In the genomic region with DNA sequence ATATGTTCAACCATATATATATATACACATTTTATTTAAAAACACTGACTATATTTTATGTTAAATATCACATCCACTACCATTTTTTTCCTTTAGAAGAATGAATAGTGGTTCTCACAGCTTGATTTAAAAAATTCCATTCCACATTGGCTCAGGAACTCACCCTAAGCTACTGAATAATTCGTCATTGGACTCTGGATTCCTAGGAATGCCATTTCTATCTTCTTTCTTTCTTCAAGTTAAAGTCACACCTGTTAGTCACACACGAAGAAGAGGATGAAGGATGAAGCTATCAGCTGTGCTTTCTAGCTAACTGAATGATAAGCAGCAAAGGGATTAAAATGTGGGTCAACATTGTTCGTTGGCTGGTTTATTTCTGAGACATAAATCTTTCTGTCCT, we compare ENCODE assay signal across 18 cellular contexts.
"Had no signal": no experiment of that assay in that cellular context is flagged by ENCODE, and none has a peak within 500 bp of the region (broad histone marks: within the 10 kb centered on the region; RNA-seq: fewer than 3 reads in every experiment).

No MANE protein-coding gene starts in this region.

- H3K36me3 ChIP-seq: colonic mucosa, esophagus squamous epithelium, gastrocnemius medialis, spleen, thoracic aorta, vagina had no signal

- FAIRE-seq: bronchial epithelial cell had no signal

- H3K4me1 ChIP-seq: colonic mucosa, esophagus squamous epithelium, gastrocnemius medialis, spleen, vagina had no signal

- H3K27ac ChIP-seq: colonic mucosa, esophagus squamous epithelium, gastrocnemius medialis, spleen, thoracic aorta, vagina had no signal

- DNase-seq: activated CD4-positive, alpha-beta T cell treated with anti-CD3 and anti-CD28 coated beads, Interleukin-2, amount 50 U/mL, for 4 hours; activated CD8-positive, alpha-beta memory T cell treated with anti-CD3 and anti-CD28 coated beads for 24 hours; activated CD8-positive, alpha-beta memory T cell treated with anti-CD3 and anti-CD28 coated beads, Interleukin-2, amount 50 U/mL, for 4 hours; activated naive CD4-positive, alpha-beta T cell treated with anti-CD3 and anti-CD28 coated beads for 36 hours; activated naive CD8-positive, alpha-beta T cell treated with anti-CD3 and anti-CD28 coated beads, Interleukin-2, amount 10 ng/mL, durations not matched to agents 7 days and 5 days; activated T-cell treated with anti-CD3 and anti-CD28 coated beads, Interleukin-2, amount 50 U/mL, for 24 hours; amygdala; colonic mucosa; esophagus squamous epithelium; gastrocnemius medialis; head of caudate nucleus; left cardiac atrium; spleen; stimulated activated CD4-positive, alpha-beta T cell treated with anti-CD3 and anti-CD28 coated beads, Interleukin-4, amount 100 ng/mL, for 1 hour; stimulated activated naive CD4-positive, alpha-beta T cell treated with Interleukin-2 at 50 U/mL for 16 hours had no signal

- H3K27me3 ChIP-seq: colonic mucosa, vagina had no signal

- H3K4me3 ChIP-seq: colonic mucosa, esophagus squamous epithelium, gastrocnemius medialis, spleen, thoracic aorta, vagina had no signal

- H3K9me3 ChIP-seq: colonic mucosa, esophagus squamous epithelium, gastrocnemius medialis, spleen, thoracic aorta, vagina had no signal
